Comparison of ENCODE assay signal across 1 cellular context in the genomic region with DNA sequence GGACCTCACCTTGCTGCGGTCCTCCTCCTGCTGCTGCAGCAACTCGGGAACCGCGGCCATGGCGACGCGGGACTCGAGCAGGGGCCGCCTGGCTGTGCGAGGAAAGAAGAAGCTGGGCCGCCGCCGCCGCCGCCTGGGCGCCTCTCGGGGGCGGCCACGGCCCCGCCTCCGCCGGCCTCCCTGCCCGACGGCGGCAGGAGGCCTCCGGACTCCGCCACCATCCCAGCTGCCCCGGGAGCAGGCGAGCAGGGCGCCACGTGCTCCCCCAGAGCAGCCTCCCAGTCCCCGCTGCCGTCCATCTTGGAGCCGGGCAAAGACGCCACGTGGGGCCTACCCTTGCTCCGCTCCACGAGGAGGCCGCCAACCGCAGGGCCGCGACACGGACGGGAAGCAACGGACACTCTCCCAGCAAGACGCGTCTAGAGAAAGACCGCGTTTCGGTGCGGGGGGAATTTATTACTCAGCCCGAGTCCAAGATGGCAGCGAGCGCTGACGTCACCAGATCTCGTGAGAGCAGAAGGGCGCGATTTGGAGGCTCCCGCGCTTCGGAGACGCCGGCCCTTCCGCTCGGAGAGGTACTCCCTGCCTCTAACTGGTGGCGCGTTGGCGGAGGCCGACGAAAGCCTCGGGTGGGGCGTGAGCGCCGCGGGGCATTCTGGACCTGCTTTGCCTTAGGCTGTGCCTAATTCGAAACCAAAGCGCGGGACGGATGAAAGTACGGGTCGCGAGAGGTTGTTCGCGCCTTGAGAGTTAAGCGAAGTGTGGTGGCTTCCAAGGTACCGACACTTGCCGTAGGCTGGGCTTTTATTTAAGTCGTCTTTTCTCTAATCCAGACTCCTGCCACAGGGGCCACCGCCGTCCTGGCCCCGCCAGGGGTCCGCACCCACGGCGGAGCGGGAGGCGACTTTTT.
TF ChIP-seq lines count a peak whose summit lies in the region.

A gene with protein sequence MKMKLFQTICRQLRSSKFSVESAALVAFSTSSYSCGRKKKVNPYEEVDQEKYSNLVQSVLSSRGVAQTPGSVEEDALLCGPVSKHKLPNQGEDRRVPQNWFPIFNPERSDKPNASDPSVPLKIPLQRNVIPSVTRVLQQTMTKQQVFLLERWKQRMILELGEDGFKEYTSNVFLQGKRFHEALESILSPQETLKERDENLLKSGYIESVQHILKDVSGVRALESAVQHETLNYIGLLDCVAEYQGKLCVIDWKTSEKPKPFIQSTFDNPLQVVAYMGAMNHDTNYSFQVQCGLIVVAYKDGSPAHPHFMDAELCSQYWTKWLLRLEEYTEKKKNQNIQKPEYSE (plus strand): TSS at position 653 of the 910 bp plus-strand sequence. CDS start 842 bp downstream, outside the sequence.
A gene (minus strand): TSS at position 429 of the 910 bp plus-strand sequence. CDS start 369 bp downstream, at position 60.

TF ChIP-seq in HepG2, 621 proteins besides CTCF, POLR2A, EP300 and RAD21 (continued from another document and continues in another):
- TF ChIP-seq, protein P1, sequence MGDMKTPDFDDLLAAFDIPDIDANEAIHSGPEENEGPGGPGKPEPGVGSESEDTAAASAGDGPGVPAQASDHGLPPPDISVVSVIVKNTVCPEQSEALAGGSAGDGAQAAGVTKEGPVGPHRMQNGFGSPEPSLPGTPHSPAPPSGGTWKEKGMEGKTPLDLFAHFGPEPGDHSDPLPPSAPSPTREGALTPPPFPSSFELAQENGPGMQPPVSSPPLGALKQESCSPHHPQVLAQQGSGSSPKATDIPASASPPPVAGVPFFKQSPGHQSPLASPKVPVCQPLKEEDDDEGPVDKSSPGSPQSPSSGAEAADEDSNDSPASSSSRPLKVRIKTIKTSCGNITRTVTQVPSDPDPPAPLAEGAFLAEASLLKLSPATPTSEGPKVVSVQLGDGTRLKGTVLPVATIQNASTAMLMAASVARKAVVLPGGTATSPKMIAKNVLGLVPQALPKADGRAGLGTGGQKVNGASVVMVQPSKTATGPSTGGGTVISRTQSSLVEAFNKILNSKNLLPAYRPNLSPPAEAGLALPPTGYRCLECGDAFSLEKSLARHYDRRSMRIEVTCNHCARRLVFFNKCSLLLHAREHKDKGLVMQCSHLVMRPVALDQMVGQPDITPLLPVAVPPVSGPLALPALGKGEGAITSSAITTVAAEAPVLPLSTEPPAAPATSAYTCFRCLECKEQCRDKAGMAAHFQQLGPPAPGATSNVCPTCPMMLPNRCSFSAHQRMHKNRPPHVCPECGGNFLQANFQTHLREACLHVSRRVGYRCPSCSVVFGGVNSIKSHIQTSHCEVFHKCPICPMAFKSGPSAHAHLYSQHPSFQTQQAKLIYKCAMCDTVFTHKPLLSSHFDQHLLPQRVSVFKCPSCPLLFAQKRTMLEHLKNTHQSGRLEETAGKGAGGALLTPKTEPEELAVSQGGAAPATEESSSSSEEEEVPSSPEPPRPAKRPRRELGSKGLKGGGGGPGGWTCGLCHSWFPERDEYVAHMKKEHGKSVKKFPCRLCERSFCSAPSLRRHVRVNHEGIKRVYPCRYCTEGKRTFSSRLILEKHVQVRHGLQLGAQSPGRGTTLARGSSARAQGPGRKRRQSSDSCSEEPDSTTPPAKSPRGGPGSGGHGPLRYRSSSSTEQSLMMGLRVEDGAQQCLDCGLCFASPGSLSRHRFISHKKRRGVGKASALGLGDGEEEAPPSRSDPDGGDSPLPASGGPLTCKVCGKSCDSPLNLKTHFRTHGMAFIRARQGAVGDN (CRISPR knock-in tag; IDR thresholded peaks at IDR 0.05): peak; percentile 99
- TF ChIP-seq ZNF570 (CRISPR knock-in tag; IDR thresholded peaks at IDR 0.05; ENCODE audit: borderline replicate concordance) (no peak; the same call in 1 of the 2 replicates), HMG20A (CRISPR knock-in tag; IDR thresholded peaks at IDR 0.05; ENCODE audit: borderline replicate concordance) (no peak), CHCHD3 (CRISPR knock-in tag; IDR thresholded peaks at IDR 0.05) (peak; percentile 68), ZNF383 (CRISPR knock-in tag; IDR thresholded peaks at IDR 0.05; ENCODE audit: borderline replicate concordance) (no peak), ZNF788 (CRISPR knock-in tag; IDR thresholded peaks at IDR 0.05; ENCODE audit: borderline replicate concordance) (peak; percentile 99), ZNF616 (CRISPR knock-in tag; IDR thresholded peaks at IDR 0.05; ENCODE audit: low read depth) (peak; percentile 15; the same call in 1 of the 2 replicates), ZNF501 (CRISPR knock-in tag; IDR thresholded peaks at IDR 0.05) (peak; percentile 99), JUND (CRISPR knock-in tag; IDR thresholded peaks at IDR 0.05) (peak; percentile 91), SMARCC2 (IDR thresholded peaks at IDR 0.05) (no peak), ZNF674 (CRISPR knock-in tag; IDR thresholded peaks at IDR 0.05; ENCODE audit: low read depth) (peak; percentile 61), SP5 (CRISPR knock-in tag; IDR thresholded peaks at IDR 0.05; ENCODE audit: borderline replicate concordance, low read depth) (no peak; the same call in 1 of the 2 replicates), ZNF263 (CRISPR knock-in tag; IDR thresholded peaks at IDR 0.05) (peak; percentile 75), SMAD3 (CRISPR knock-in tag; IDR thresholded peaks at IDR 0.05) (peak; percentile 91), ZNF781 (CRISPR knock-in tag; IDR thresholded peaks at IDR 0.05; ENCODE audit: borderline replicate concordance, not compliant biosample characterization) (peak; percentile 90), GFI1 (CRISPR knock-in tag; IDR thresholded peaks at IDR 0.05; ENCODE audit: borderline replicate concordance) (peak; percentile 52; the same call in 1 of the 2 replicates), KMT2A (CRISPR knock-in tag; IDR thresholded peaks at IDR 0.05) (peak; percentile 100), RFX3 (CRISPR knock-in tag; IDR thresholded peaks at IDR 0.05) (no peak), ZC3H4 (CRISPR knock-in tag; IDR thresholded peaks at IDR 0.05; ENCODE audit: borderline replicate concordance) (peak; percentile 95), ZNF775 (CRISPR knock-in tag; IDR thresholded peaks at IDR 0.05; ENCODE audit: borderline replicate concordance) (no peak; the same call in 1 of the 2 replicates), PCBP1 (IDR thresholded peaks at IDR 0.05; ENCODE audit: borderline replicate concordance, low read depth, low read length) (peak; percentile 59), ZNF496 (CRISPR knock-in tag; IDR thresholded peaks at IDR 0.05; ENCODE audit: insufficient replicate concordance) (peak; percentile 66), RBM39 (IDR thresholded peaks at IDR 0.05; ENCODE audit: low read depth, low read length, poor library complexity, severe bottlenecking) (peak; percentile 95), ZNF792 (CRISPR knock-in tag; IDR thresholded peaks at IDR 0.05) (peak; percentile 90; the same call in 1 of the 2 replicates), MAFG (CRISPR knock-in tag; IDR thresholded peaks at IDR 0.05) (no peak), ZFY (CRISPR knock-in tag; IDR thresholded peaks at IDR 0.05) (peak; percentile 100), AGO1 (IDR thresholded peaks at IDR 0.05; ENCODE audit: low read depth, low read length, poor library complexity, severe bottlenecking) (peak; percentile 91), CCAR2 (optimal IDR thresholded peaks at IDR 0.05; ENCODE audit: low read depth, low read length) (peak; percentile 5), ZNF350 (CRISPR knock-in tag; IDR thresholded peaks at IDR 0.05; ENCODE audit: borderline replicate concordance, low read depth) (peak; percentile 99), CBX2 (IDR thresholded peaks at IDR 0.05; ENCODE audit: low read depth, low read length) (peak; percentile 55; the same call in 1 of the 2 replicates), CBX2 (CRISPR knock-in tag; IDR thresholded peaks at IDR 0.05; ENCODE audit: low read depth) (peak; percentile 98), SIN3B (IDR thresholded peaks at IDR 0.05; ENCODE audit: low read length) (peak; percentile 80), ZC3H13 (CRISPR knock-in tag; IDR thresholded peaks at IDR 0.05) (peak; percentile 99), SP4 (CRISPR knock-in tag; IDR thresholded peaks at IDR 0.05) (peak; percentile 95), CBX1 (IDR thresholded peaks at IDR 0.05; ENCODE audit: low read depth) (no peak), NFIC (IDR thresholded peaks at IDR 0.05; ENCODE audit: low read length) (peak; percentile 17; the same call in 1 of the 2 replicates), ZNF326 (CRISPR knock-in tag; IDR thresholded peaks at IDR 0.05; ENCODE audit: borderline replicate concordance) (no peak), TBP (CRISPR knock-in tag; IDR thresholded peaks at IDR 0.05) (peak; percentile 83; the same call in 1 of the 2 replicates)
- TF ChIP-seq, protein P2, sequence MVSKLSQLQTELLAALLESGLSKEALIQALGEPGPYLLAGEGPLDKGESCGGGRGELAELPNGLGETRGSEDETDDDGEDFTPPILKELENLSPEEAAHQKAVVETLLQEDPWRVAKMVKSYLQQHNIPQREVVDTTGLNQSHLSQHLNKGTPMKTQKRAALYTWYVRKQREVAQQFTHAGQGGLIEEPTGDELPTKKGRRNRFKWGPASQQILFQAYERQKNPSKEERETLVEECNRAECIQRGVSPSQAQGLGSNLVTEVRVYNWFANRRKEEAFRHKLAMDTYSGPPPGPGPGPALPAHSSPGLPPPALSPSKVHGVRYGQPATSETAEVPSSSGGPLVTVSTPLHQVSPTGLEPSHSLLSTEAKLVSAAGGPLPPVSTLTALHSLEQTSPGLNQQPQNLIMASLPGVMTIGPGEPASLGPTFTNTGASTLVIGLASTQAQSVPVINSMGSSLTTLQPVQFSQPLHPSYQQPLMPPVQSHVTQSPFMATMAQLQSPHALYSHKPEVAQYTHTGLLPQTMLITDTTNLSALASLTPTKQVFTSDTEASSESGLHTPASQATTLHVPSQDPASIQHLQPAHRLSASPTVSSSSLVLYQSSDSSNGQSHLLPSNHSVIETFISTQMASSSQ (IDR thresholded peaks at IDR 0.05; ENCODE audit: low read depth): peak; percentile 60; the same call in 1 of the 2 replicates
- TF ChIP-seq, protein P2 (CRISPR knock-in tag; IDR thresholded peaks at IDR 0.05; ENCODE audit: borderline replicate concordance): peak; percentile 48
- TF ChIP-seq, protein P3, sequence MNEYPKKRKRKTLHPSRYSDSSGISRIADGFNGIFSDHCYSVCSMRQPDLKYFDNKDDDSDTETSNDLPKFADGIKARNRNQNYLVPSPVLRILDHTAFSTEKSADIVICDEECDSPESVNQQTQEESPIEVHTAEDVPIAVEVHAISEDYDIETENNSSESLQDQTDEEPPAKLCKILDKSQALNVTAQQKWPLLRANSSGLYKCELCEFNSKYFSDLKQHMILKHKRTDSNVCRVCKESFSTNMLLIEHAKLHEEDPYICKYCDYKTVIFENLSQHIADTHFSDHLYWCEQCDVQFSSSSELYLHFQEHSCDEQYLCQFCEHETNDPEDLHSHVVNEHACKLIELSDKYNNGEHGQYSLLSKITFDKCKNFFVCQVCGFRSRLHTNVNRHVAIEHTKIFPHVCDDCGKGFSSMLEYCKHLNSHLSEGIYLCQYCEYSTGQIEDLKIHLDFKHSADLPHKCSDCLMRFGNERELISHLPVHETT (CRISPR knock-in tag; conservative IDR thresholded peaks at IDR 0.05): peak; percentile 97
- TF ChIP-seq, protein P4, sequence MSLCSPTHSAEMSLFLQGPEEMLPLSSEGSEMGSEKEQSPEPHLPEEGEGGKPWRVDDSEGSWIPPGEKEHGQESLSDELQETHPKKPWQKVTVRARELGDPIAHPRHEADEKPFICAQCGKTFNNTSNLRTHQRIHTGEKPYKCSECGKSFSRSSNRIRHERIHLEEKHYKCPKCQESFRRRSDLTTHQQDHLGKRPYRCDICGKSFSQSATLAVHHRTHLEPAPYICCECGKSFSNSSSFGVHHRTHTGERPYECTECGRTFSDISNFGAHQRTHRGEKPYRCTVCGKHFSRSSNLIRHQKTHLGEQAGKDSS (CRISPR knock-in tag; IDR thresholded peaks at IDR 0.05; ENCODE audit: borderline replicate concordance, low read depth): peak; percentile 95
- TF ChIP-seq, protein P5, sequence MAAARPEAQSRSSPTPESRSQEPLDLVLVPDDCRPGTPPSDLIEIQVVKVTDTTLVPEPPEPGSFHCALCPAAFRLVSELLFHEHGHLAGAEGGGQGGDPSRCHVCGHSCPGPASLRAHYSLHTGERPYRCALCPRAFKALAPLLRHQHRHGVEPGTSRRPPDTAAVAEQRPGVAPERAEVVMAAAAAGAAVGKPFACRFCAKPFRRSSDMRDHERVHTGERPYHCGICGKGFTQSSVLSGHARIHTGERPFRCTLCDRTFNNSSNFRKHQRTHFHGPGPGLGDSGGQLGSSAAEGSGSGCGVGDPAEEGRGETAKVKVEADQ (CRISPR knock-in tag; IDR thresholded peaks at IDR 0.05; ENCODE audit: borderline replicate concordance): peak; percentile 98
- TF ChIP-seq, protein P6, sequence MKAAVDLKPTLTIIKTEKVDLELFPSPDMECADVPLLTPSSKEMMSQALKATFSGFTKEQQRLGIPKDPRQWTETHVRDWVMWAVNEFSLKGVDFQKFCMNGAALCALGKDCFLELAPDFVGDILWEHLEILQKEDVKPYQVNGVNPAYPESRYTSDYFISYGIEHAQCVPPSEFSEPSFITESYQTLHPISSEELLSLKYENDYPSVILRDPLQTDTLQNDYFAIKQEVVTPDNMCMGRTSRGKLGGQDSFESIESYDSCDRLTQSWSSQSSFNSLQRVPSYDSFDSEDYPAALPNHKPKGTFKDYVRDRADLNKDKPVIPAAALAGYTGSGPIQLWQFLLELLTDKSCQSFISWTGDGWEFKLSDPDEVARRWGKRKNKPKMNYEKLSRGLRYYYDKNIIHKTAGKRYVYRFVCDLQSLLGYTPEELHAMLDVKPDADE (CRISPR knock-in tag; IDR thresholded peaks at IDR 0.05): peak; percentile 89
